14 cellular contexts compared by ENCODE assay signal in the genomic region with DNA sequence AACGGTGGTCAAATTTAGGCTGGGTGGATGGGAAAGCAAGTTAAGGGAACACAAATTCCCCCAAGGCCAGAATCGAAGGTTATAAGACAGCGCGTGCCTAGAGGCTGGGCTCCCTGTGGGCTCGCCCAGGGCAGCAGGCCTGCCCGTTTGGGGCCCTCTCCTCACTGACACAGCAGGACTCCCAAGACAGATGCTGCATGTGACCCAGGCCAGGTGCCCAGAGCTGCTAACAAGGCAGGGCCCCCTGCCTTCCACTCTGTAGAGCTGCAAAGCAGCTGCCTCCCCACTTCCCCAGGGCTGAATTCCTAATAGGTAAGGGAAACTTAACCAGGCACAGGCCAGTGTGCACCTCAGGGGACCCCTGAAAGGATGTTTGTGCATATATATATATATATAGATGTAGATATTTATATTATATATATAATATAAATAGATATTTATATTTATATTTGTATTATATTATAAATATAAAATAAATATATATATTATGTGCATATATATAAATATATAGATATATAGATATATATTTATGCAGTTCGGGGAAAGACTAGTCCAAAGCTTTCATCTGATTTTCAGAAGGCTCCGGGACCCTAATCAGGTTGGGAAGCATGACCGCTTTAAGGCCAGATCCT. TPM values are rescaled to one million over a fixed set of nuclear protein-coding genes. Genes with fewer than 3 reads are reported as not detected.
DNase-seq lines count a peak whose midpoint lies in the region; ATAC-seq and TF ChIP-seq lines count a peak whose summit lies in the region.
"Had no signal": no experiment of that assay in that cellular context is flagged by ENCODE, and none has a peak within 500 bp of the region (broad histone marks: within the 10 kb centered on the region; RNA-seq: fewer than 3 reads in every experiment).

No MANE protein-coding gene starts in this region.

- H3K9me3 ChIP-seq in OCI-LY7 (ENCODE audit: low read length) (no peaks in the 10 kb centered on the region), testis (no peaks in the 10 kb centered on the region)

- H2AFZ ChIP-seq in OCI-LY7 (ENCODE audit: low read length), result no peak overlapping the region

- H3K79me2 ChIP-seq in OCI-LY7 (ENCODE audit: insufficient read depth, low read depth, low read length), result no peaks in the 10 kb centered on the region

- no peak overlapping the region for H3K4me2 ChIP-seq in OCI-LY7 (ENCODE audit: low read length)
- H3K4me2 ChIP-seq: KMS-11 had no signal

- DNase-seq in activated naive CD8-positive, alpha-beta T cell treated with anti-CD3 and anti-CD28 coated beads, Interleukin-2, amount 50 U/mL, for 24 hours, result no peak
- no peak for DNase-seq in activated naive CD8-positive, alpha-beta T cell treated with anti-CD3 and anti-CD28 coated beads for 36 hours
- DNase-seq in OCI-LY7 (ENCODE audit: low spot score) (peak; percentile 55), left ventricle myocardium superior (peak; percentile 77), testis (peak; percentile 51), amniotic stem cell (lab: John Stamatoyannopoulos, UW) (no peak)

- no peaks in the 10 kb centered on the region for H3K36me3 Mint-ChIP-seq in activated naive CD8-positive, alpha-beta T cell treated with anti-CD3 and anti-CD28 coated beads, Interleukin-2, amount 50 U/mL, for 24 hours (ENCODE audit: low read depth)
- H3K36me3 Mint-ChIP-seq in activated naive CD8-positive, alpha-beta T cell treated with anti-CD3 and anti-CD28 coated beads for 36 hours, result no peaks in the 10 kb centered on the region
- H3K36me3 Mint-ChIP-seq: brain had no signal

- H3K36me3 ChIP-seq in OCI-LY7 (ENCODE audit: insufficient read depth, low read length) (no peaks in the 10 kb centered on the region), testis (ENCODE audit: low read depth, missing control alignments) (no peaks in the 10 kb centered on the region)

- H3K4me1 Mint-ChIP-seq in activated naive CD8-positive, alpha-beta T cell treated with anti-CD3 and anti-CD28 coated beads, Interleukin-2, amount 50 U/mL, for 24 hours, result no peaks in the 10 kb centered on the region
- H3K4me1 Mint-ChIP-seq in activated naive CD8-positive, alpha-beta T cell treated with anti-CD3 and anti-CD28 coated beads for 36 hours, result no peaks in the 10 kb centered on the region

- CTCF ChIA-PET in OCI-LY7 (lab: Charles Lee; ENCODE audit: unreplicated experiment), result interaction anchor here (2.5 kb wide), 1 partner anchor 60 kb away, joined by 8 read pairs; no protein-coding TSS in a partner anchor

- POLR2A ChIA-PET in OCI-LY7 (lab: Charles Lee), result interaction anchor here (0.9 to 1.3 kb wide), 2 partner anchors 14 to 164 kb away, joined by 3 to 5 read pairs; no protein-coding TSS in a partner anchor

- no peaks in the 10 kb centered on the region for H3K27me3 ChIP-seq in testis

- BruUV-seq in OCI-LY7 (replicated peaks; lab: Mats Ljungman, UMichigan), result no TSS peak

- H3K4me1 ChIP-seq in OCI-LY7 (ENCODE audit: insufficient read depth, low read length, poor library complexity, severe bottlenecking) (peaks cover 3% of the 10 kb centered on the region), testis (no peaks in the 10 kb centered on the region)

- H3K9me3 Mint-ChIP-seq in activated naive CD8-positive, alpha-beta T cell treated with anti-CD3 and anti-CD28 coated beads, Interleukin-2, amount 50 U/mL, for 24 hours, result no peaks in the 10 kb centered on the region
- no peaks in the 10 kb centered on the region for H3K9me3 Mint-ChIP-seq in activated naive CD8-positive, alpha-beta T cell treated with anti-CD3 and anti-CD28 coated beads for 36 hours
- H3K9me3 Mint-ChIP-seq: brain; effector memory CD8-positive, alpha-beta T cell had no signal

- no peak for TF ChIP-seq POLR2A in testis (IDR thresholded peaks at IDR 0.05)

- peaks cover 4% of the 10 kb centered on the region for H3K27me3 Mint-ChIP-seq in activated naive CD8-positive, alpha-beta T cell treated with anti-CD3 and anti-CD28 coated beads, Interleukin-2, amount 50 U/mL, for 24 hours
- H3K27me3 Mint-ChIP-seq in activated naive CD8-positive, alpha-beta T cell treated with anti-CD3 and anti-CD28 coated beads for 36 hours, result peaks cover 8% of the 10 kb centered on the region

- H3K4me3 Mint-ChIP-seq in activated naive CD8-positive, alpha-beta T cell treated with anti-CD3 and anti-CD28 coated beads, Interleukin-2, amount 50 U/mL, for 24 hours, result no peak overlapping the region
- no peak overlapping the region for H3K4me3 Mint-ChIP-seq in activated naive CD8-positive, alpha-beta T cell treated with anti-CD3 and anti-CD28 coated beads for 36 hours
- H3K4me3 Mint-ChIP-seq: brain; effector memory CD8-positive, alpha-beta T cell had no signal

- no peaks in the 10 kb centered on the region for H4K20me1 ChIP-seq in OCI-LY7 (ENCODE audit: insufficient read depth, low read length)

- ATAC-seq in activated naive CD8-positive, alpha-beta T cell treated with anti-CD3 and anti-CD28 coated beads, Interleukin-2, amount 50 U/mL, for 24 hours, result peak; percentile 11
- ATAC-seq in left ventricle myocardium superior (peak; percentile 86), HG03045 (IDR thresholded peaks at IDR 0.05; ENCODE audit: unreplicated experiment) (no peak), GM19397 (IDR thresholded peaks at IDR 0.05; ENCODE audit: unreplicated experiment) (no peak)

- 73 to 85% methylated on average over 6 to 9 of the region's 9 CpGs for WGBS in testis, 2 donors

- H3K9me2 ChIP-seq in OCI-LY7 (ENCODE audit: insufficient read depth, low read length), result no peaks in the 10 kb centered on the region

- H3K27ac ChIP-seq in OCI-LY7 (ENCODE audit: low read depth, low read length, poor library complexity, severe bottlenecking), result no peak overlapping the region
- no peak overlapping the region for H3K27ac ChIP-seq in testis
- H3K27ac ChIP-seq: KMS-11, parathyroid adenoma had no signal

- no peak overlapping the region for H3K27ac Mint-ChIP-seq in activated naive CD8-positive, alpha-beta T cell treated with anti-CD3 and anti-CD28 coated beads, Interleukin-2, amount 50 U/mL, for 24 hours
- H3K27ac Mint-ChIP-seq in activated naive CD8-positive, alpha-beta T cell treated with anti-CD3 and anti-CD28 coated beads for 36 hours, result no peak overlapping the region

- no peak overlapping the region for H3K4me3 ChIP-seq in OCI-LY7 (ENCODE audit: low read depth, low read length, poor library complexity, severe bottlenecking)
- no peak overlapping the region for H3K4me3 ChIP-seq in testis

- intact Hi-C loops in OCI-LY7 (cut with micrococcal nuclease; ENCODE audit: unreplicated experiment) (no loop called here), left ventricle myocardium superior (cut with micrococcal nuclease) (loop anchor here (5.0 kb wide), 1 partner anchor 68 kb away; no protein-coding TSS in a partner anchor), testis (cut with DNase I; ENCODE audit: low total_unique reads) (no loop called here)

- TF ChIP-seq CTCF in OCI-LY7 (conservative IDR thresholded peaks at IDR 0.05; ENCODE audit: low read length) (peak; percentile 26; the same call in 1 of the 2 replicates), testis (IDR thresholded peaks at IDR 0.05) (no peak)

RNA-seq across cellular contexts. Expression of a gene that starts 43.7 kb away (rescaled TPM):
- total RNA-seq in activated naive CD8-positive, alpha-beta T cell treated with anti-CD3 and anti-CD28 coated beads for 36 hours, result not detected
- total RNA-seq in OCI-LY7 (2014; rRNA removed; shearing (Covaris generic)), result not detected in 2 replicates
- not detected in 2 replicates for total RNA-seq in OCI-LY7 (2022)
- total RNA-seq in left ventricle myocardium superior, result 2.9 TPM
- 10 to 100 TPM in 1 of 2 donors, 1 to 10 TPM in 1; 7.0 to 14.2 TPM for total RNA-seq in testis
- 9.0 TPM for polyA plus RNA-seq in testis (ENCODE audit: insufficient read depth, low read depth, low replicate concordance)

RNA-seq across cellular contexts. Expression of a gene that starts 48.9 kb away (rescaled TPM):
- not detected for total RNA-seq in activated naive CD8-positive, alpha-beta T cell treated with anti-CD3 and anti-CD28 coated beads for 36 hours
- not detected in 2 replicates for total RNA-seq in OCI-LY7 (2014; rRNA removed; shearing (Covaris generic))
- not detected in 2 replicates for total RNA-seq in OCI-LY7 (2022)
- 1.0 TPM for total RNA-seq in left ventricle myocardium superior
- 1 to 10 TPM; 1.1 to 2.0 TPM for total RNA-seq in testis
- 6.6 TPM for polyA plus RNA-seq in testis (ENCODE audit: insufficient read depth, low read depth, low replicate concordance)
- total RNA-seq: fibroblast of villous mesenchyme, H4 had no signal

Comparison
In these comparisons a context has a peak if more than half of its experiments do, and no peak if none do; other contexts are left out.
1. ATAC-seq: peak in activated naive CD8-positive, alpha-beta T cell treated with anti-CD3 and anti-CD28 coated beads, Interleukin-2, amount 50 U/mL, for 24 hours (single experiment) and left ventricle myocardium superior (single experiment); none in HG03045 (single experiment) and GM19397 (single experiment).
2. DNase-seq: peak in OCI-LY7 (single experiment), left ventricle myocardium superior (single experiment) and testis (single experiment); none in activated naive CD8-positive, alpha-beta T cell treated with anti-CD3 and anti-CD28 coated beads, Interleukin-2, amount 50 U/mL, for 24 hours (single experiment), activated naive CD8-positive, alpha-beta T cell treated with anti-CD3 and anti-CD28 coated beads for 36 hours (single experiment) and amniotic stem cell (single experiment).